ENCODE assay signal across 36 cellular contexts in genomic region chr17:79169366-79169765, GRCh38.
"Had no signal": no experiment of that assay in that cellular context is flagged by ENCODE, and none has a peak within 500 bp of the region (broad histone marks: within the 10 kb centered on the region; RNA-seq: fewer than 3 reads in every experiment).

No MANE protein-coding gene starts in this region.

- H3K4me3 ChIP-seq: adrenal gland, ascending aorta, body of pancreas, breast epithelium, cardiac muscle cell had no signal

- H3K4me1 ChIP-seq: adrenal gland, ascending aorta, body of pancreas, breast epithelium had no signal

- H3K36me3 Mint-ChIP-seq: activated naive CD4-positive, alpha-beta T cell treated with anti-CD3 and anti-CD28 coated beads, Interleukin-2, amount 10 ng/mL, durations not matched to agents 7 days and 5 days; activated naive CD4-positive, alpha-beta T cell treated with anti-CD3 and anti-CD28 coated beads, Interleukin-2, amount 50 U/mL, for 24 hours; activated naive CD4-positive, alpha-beta T cell treated with anti-CD3 and anti-CD28 coated beads, Interleukin-2, amount 50 U/mL, for 72 hours; activated naive CD8-positive, alpha-beta T cell; activated naive CD8-positive, alpha-beta T cell treated with anti-CD3 and anti-CD28 coated beads for 36 hours; activated naive CD8-positive, alpha-beta T cell treated with anti-CD3 and anti-CD28 coated beads, Interleukin-2, amount 10 ng/mL, durations not matched to agents 7 days and 5 days; brain had no signal

- H3K27ac Mint-ChIP-seq: activated naive CD4-positive, alpha-beta T cell treated with anti-CD3 and anti-CD28 coated beads for 36 hours; activated naive CD4-positive, alpha-beta T cell treated with anti-CD3 and anti-CD28 coated beads, Interleukin-2, amount 10 ng/mL, durations not matched to agents 7 days and 5 days; activated naive CD4-positive, alpha-beta T cell treated with anti-CD3 and anti-CD28 coated beads, Interleukin-2, amount 50 U/mL, for 24 hours; activated naive CD4-positive, alpha-beta T cell treated with anti-CD3 and anti-CD28 coated beads, Interleukin-2, amount 50 U/mL, for 72 hours; activated naive CD8-positive, alpha-beta T cell; activated naive CD8-positive, alpha-beta T cell treated with anti-CD3 and anti-CD28 coated beads for 36 hours; activated naive CD8-positive, alpha-beta T cell treated with anti-CD3 and anti-CD28 coated beads, Interleukin-2, amount 10 ng/mL, durations not matched to agents 7 days and 5 days; activated naive CD8-positive, alpha-beta T cell treated with anti-CD3 and anti-CD28 coated beads, Interleukin-2, amount 50 U/mL, for 24 hours; activated T-cell treated with anti-CD3 and anti-CD28 coated beads, Interleukin-2, amount 50 U/mL, for 24 hours; activated T-cell treated with anti-CD3 and anti-CD28 coated beads, Interleukin-2, amount 50 U/mL, for 72 hours; activated T-helper 1 cell treated with anti-CD3 and anti-CD28 coated beads, Interleukin-12 subunit alpha, Interleukin-12 subunit beta, Interleukin-2, Interleukin-4 antibody, amounts not matched to agents 30 ng/mL and 10 ng/mL and 1 ng/mL, durations not matched to agents 14 hours and 24 hours and 36 hours; activated T-helper 17 cell treated with anti-CD3 and anti-CD28 coated beads, Interleukin-2, amount 50 U/mL, for 72 hours; activated T-helper 2 cell treated with anti-CD3 and anti-CD28 coated beads, Interferon-gamma antibody, Interleukin-2, Interleukin-4, amounts not matched to agents 10 μg/mL and 5 μg/mL and 100 μg/mL, durations not matched to agents 14 hours and 24 hours and 36 hours; brain had no signal

- H3K4me3 Mint-ChIP-seq: activated naive CD4-positive, alpha-beta T cell treated with anti-CD3 and anti-CD28 coated beads for 36 hours; activated naive CD4-positive, alpha-beta T cell treated with anti-CD3 and anti-CD28 coated beads, Interleukin-2, amount 10 ng/mL, durations not matched to agents 7 days and 5 days; activated naive CD4-positive, alpha-beta T cell treated with anti-CD3 and anti-CD28 coated beads, Interleukin-2, amount 50 U/mL, for 24 hours; activated naive CD8-positive, alpha-beta T cell; activated naive CD8-positive, alpha-beta T cell treated with anti-CD3 and anti-CD28 coated beads for 36 hours; activated naive CD8-positive, alpha-beta T cell treated with anti-CD3 and anti-CD28 coated beads, Interleukin-2, amount 10 ng/mL, durations not matched to agents 7 days and 5 days; activated naive CD8-positive, alpha-beta T cell treated with anti-CD3 and anti-CD28 coated beads, Interleukin-2, amount 50 U/mL, for 24 hours; activated T-cell treated with anti-CD3 and anti-CD28 coated beads, Interleukin-2, amount 50 U/mL, for 24 hours; activated T-cell treated with anti-CD3 and anti-CD28 coated beads, Interleukin-2, amount 50 U/mL, for 4 hours; activated T-cell treated with anti-CD3 and anti-CD28 coated beads, Interleukin-2, amount 50 U/mL, for 72 hours; activated T-helper 1 cell treated with anti-CD3 and anti-CD28 coated beads, Interleukin-12 subunit alpha, Interleukin-12 subunit beta, Interleukin-2, Interleukin-4 antibody, amounts not matched to agents 30 ng/mL and 10 ng/mL and 1 ng/mL, durations not matched to agents 14 hours and 24 hours and 36 hours; activated T-helper 17 cell treated with anti-CD3 and anti-CD28 coated beads, Interleukin-2, amount 50 U/mL, for 72 hours; brain; central memory CD8-positive, alpha-beta T cell had no signal

- H3K27me3 ChIP-seq: cardiac muscle cell had no signal

- H3K9me3 ChIP-seq: adrenal gland, ascending aorta, body of pancreas, breast epithelium had no signal

- H3K9me3 Mint-ChIP-seq: activated naive CD4-positive, alpha-beta T cell treated with anti-CD3 and anti-CD28 coated beads for 36 hours; activated naive CD4-positive, alpha-beta T cell treated with anti-CD3 and anti-CD28 coated beads, Interleukin-2, amount 10 ng/mL, durations not matched to agents 7 days and 5 days; activated naive CD4-positive, alpha-beta T cell treated with anti-CD3 and anti-CD28 coated beads, Interleukin-2, amount 50 U/mL, for 24 hours; activated naive CD4-positive, alpha-beta T cell treated with anti-CD3 and anti-CD28 coated beads, Interleukin-2, amount 50 U/mL, for 72 hours; activated naive CD8-positive, alpha-beta T cell treated with anti-CD3 and anti-CD28 coated beads for 36 hours; activated naive CD8-positive, alpha-beta T cell treated with anti-CD3 and anti-CD28 coated beads, Interleukin-2, amount 10 ng/mL, durations not matched to agents 7 days and 5 days; activated naive CD8-positive, alpha-beta T cell treated with anti-CD3 and anti-CD28 coated beads, Interleukin-2, amount 50 U/mL, for 24 hours; activated T-cell treated with anti-CD3 and anti-CD28 coated beads, Interleukin-2, amount 50 U/mL, for 24 hours; activated T-cell treated with anti-CD3 and anti-CD28 coated beads, Interleukin-2, amount 50 U/mL, for 4 hours; activated T-cell treated with anti-CD3 and anti-CD28 coated beads, Interleukin-2, amount 50 U/mL, for 72 hours; activated T-helper 1 cell treated with anti-CD3 and anti-CD28 coated beads, Interleukin-12 subunit alpha, Interleukin-12 subunit beta, Interleukin-2, Interleukin-4 antibody, amounts not matched to agents 30 ng/mL and 10 ng/mL and 1 ng/mL, durations not matched to agents 14 hours and 24 hours and 36 hours; activated T-helper 17 cell treated with anti-CD3 and anti-CD28 coated beads, Interleukin-2, amount 50 U/mL, for 72 hours; activated T-helper 2 cell treated with anti-CD3 and anti-CD28 coated beads, Interferon-gamma antibody, Interleukin-2, Interleukin-4, amounts not matched to agents 10 μg/mL and 5 μg/mL and 100 μg/mL, durations not matched to agents 14 hours and 24 hours and 36 hours; brain; central memory CD8-positive, alpha-beta T cell had no signal

- H3K4me1 Mint-ChIP-seq: activated naive CD4-positive, alpha-beta T cell treated with anti-CD3 and anti-CD28 coated beads, Interleukin-2, amount 10 ng/mL, durations not matched to agents 7 days and 5 days; activated naive CD4-positive, alpha-beta T cell treated with anti-CD3 and anti-CD28 coated beads, Interleukin-2, amount 50 U/mL, for 24 hours; activated naive CD8-positive, alpha-beta T cell treated with anti-CD3 and anti-CD28 coated beads for 36 hours; activated naive CD8-positive, alpha-beta T cell treated with anti-CD3 and anti-CD28 coated beads, Interleukin-2, amount 10 ng/mL, durations not matched to agents 7 days and 5 days; activated naive CD8-positive, alpha-beta T cell treated with anti-CD3 and anti-CD28 coated beads, Interleukin-2, amount 50 U/mL, for 24 hours; activated T-helper 17 cell treated with anti-CD3 and anti-CD28 coated beads, Interleukin-2, amount 50 U/mL, for 72 hours; central memory CD8-positive, alpha-beta T cell had no signal

- DNase-seq: activated effector memory CD4-positive, alpha-beta T cell treated with anti-CD3 and anti-CD28 coated beads, Interleukin-2, amount 50 U/mL, for 16 hours; activated effector memory CD4-positive, alpha-beta T cell treated with Interleukin-2 at 50 U/mL for 16 hours; activated gamma-delta T cell; activated gamma-delta T cell treated with Interleukin-2 at 50 U/mL for 16 hours; activated naive CD4-positive, alpha-beta T cell; activated naive CD4-positive, alpha-beta T cell treated with anti-CD3 and anti-CD28 coated beads for 36 hours; activated naive CD4-positive, alpha-beta T cell treated with anti-CD3 and anti-CD28 coated beads, Interleukin-2, amount 10 ng/mL, durations not matched to agents 7 days and 5 days; activated naive CD4-positive, alpha-beta T cell treated with anti-CD3 and anti-CD28 coated beads, Interleukin-2, amount 50 U/mL, for 16 hours; activated naive CD4-positive, alpha-beta T cell treated with Interleukin-2 at 50 U/mL for 16 hours; activated naive CD8-positive, alpha-beta T cell treated with anti-CD3 and anti-CD28 coated beads for 36 hours; activated naive CD8-positive, alpha-beta T cell treated with anti-CD3 and anti-CD28 coated beads, Interleukin-2, amount 10 ng/mL, durations not matched to agents 7 days and 5 days; activated naive CD8-positive, alpha-beta T cell treated with anti-CD3 and anti-CD28 coated beads, Interleukin-2, amount 50 U/mL, for 24 hours; activated T-cell treated with anti-CD3 and anti-CD28 coated beads, Interleukin-2, amount 50 U/mL, for 24 hours; activated T-cell treated with anti-CD3 and anti-CD28 coated beads, Interleukin-2, amount 50 U/mL, for 4 hours; activated T-cell treated with anti-CD3 and anti-CD28 coated beads, Interleukin-2, amount 50 U/mL, for 48 hours; activated T-cell treated with anti-CD3 and anti-CD28 coated beads, Interleukin-2, amount 50 U/mL, for 72 hours; adrenal gland; amniotic stem cell; amygdala; anterior cingulate cortex; aorta; body of pancreas; brain microvascular endothelial cell; central memory CD4-positive, alpha-beta T cell; cerebellar nuclear complex had no signal

- H3K27ac ChIP-seq: adrenal gland, ascending aorta, body of pancreas, brain microvascular endothelial cell, breast epithelium, cardiac muscle cell had no signal

- H3K36me3 ChIP-seq: adrenal gland, ascending aorta, brain microvascular endothelial cell, breast epithelium, cardiac muscle cell had no signal

- ATAC-seq: activated naive CD4-positive, alpha-beta T cell treated with anti-CD3 and anti-CD28 coated beads, Interleukin-2, amount 50 U/mL, for 72 hours; activated naive CD8-positive, alpha-beta T cell treated with anti-CD3 and anti-CD28 coated beads, Interleukin-2, amount 50 U/mL, for 24 hours; activated T-cell treated with anti-CD3 and anti-CD28 coated beads, Interleukin-2, amount 50 U/mL, for 4 hours; activated T-cell treated with anti-CD3 and anti-CD28 coated beads, Interleukin-2, amount 50 U/mL, for 72 hours; activated T-helper 17 cell treated with anti-CD3 and anti-CD28 coated beads, Interleukin-2, amount 50 U/mL, for 72 hours; body of pancreas had no signal
